1 cellular context compared by ENCODE assay signal in the genomic region with DNA sequence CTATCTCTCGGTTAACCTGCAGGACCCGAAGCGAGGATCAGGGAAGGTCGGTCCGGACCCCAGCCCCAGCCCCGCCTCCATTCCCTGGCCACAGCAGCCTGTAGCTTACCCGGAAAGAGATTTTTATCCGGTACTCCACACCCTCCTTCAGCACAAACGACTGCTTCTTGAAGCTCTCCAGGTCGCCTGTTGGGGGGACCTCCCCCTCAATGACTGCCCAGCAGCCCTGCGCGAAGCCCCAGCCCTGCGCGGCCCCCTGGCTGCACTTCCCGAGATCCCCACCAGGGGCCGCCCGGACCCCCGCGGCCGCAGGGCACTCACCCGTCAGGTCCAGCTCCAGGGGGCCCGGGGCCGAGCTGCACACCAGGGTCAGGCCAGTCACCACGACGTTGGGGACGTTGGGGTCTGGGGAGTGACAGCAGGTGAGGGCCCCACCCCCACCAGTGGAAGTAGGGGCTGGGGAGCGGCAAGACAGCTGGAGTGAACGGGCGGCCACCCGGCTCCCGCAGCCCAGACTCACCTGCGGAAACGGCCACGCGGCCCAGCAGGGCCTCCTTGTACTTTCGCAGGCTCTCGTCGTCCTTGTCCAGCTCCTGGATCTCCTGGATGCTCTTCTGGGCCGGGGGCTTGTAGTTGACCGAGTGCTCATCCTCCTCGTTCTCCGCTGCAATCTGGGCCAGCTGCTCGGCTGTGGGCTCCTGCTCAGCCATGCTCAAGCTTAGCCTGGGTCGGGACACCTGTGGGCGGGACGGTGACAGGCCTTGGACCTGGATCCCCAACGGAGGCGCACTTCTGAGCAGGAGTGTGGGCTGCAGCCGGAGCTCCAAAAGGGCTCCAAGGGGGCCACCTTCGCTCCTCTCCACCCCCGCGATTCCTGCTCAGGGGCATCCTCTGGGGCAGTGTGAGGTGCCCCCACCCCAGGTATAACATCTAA.
TF ChIP-seq lines count a peak whose summit lies in the region.

No MANE protein-coding gene starts in this region.

TF ChIP-seq in HepG2, 621 proteins besides CTCF, POLR2A, EP300 and RAD21 (continued from another document and continues in another):
- TF ChIP-seq, protein P1, sequence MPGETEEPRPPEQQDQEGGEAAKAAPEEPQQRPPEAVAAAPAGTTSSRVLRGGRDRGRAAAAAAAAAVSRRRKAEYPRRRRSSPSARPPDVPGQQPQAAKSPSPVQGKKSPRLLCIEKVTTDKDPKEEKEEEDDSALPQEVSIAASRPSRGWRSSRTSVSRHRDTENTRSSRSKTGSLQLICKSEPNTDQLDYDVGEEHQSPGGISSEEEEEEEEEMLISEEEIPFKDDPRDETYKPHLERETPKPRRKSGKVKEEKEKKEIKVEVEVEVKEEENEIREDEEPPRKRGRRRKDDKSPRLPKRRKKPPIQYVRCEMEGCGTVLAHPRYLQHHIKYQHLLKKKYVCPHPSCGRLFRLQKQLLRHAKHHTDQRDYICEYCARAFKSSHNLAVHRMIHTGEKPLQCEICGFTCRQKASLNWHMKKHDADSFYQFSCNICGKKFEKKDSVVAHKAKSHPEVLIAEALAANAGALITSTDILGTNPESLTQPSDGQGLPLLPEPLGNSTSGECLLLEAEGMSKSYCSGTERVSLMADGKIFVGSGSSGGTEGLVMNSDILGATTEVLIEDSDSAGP (CRISPR knock-in tag; IDR thresholded peaks at IDR 0.05; ENCODE audit: borderline replicate concordance): peak; percentile 82; the same call in 1 of the 2 replicates
- TF ChIP-seq, protein P2, sequence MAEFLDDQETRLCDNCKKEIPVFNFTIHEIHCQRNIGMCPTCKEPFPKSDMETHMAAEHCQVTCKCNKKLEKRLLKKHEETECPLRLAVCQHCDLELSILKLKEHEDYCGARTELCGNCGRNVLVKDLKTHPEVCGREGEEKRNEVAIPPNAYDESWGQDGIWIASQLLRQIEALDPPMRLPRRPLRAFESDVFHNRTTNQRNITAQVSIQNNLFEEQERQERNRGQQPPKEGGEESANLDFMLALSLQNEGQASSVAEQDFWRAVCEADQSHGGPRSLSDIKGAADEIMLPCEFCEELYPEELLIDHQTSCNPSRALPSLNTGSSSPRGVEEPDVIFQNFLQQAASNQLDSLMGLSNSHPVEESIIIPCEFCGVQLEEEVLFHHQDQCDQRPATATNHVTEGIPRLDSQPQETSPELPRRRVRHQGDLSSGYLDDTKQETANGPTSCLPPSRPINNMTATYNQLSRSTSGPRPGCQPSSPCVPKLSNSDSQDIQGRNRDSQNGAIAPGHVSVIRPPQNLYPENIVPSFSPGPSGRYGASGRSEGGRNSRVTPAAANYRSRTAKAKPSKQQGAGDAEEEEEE (CRISPR knock-in tag; IDR thresholded peaks at IDR 0.05; ENCODE audit: borderline replicate concordance): no peak
- TF ChIP-seq ZFAT (CRISPR knock-in tag; conservative IDR thresholded peaks at IDR 0.05) (no peak), GATA4 (IDR thresholded peaks at IDR 0.05; ENCODE audit: borderline replicate concordance, low read depth) (no peak), HNRNPH1 (optimal IDR thresholded peaks at IDR 0.05; ENCODE audit: low read depth, low read length) (no peak), MXD4 (CRISPR knock-in tag; IDR thresholded peaks at IDR 0.05) (no peak), ATF7 (IDR thresholded peaks at IDR 0.05) (no peak), ATF7 (CRISPR knock-in tag; IDR thresholded peaks at IDR 0.05) (no peak), EEA1 (CRISPR knock-in tag; IDR thresholded peaks at IDR 0.05; ENCODE audit: borderline replicate concordance) (no peak), ZNF572 (CRISPR knock-in tag; IDR thresholded peaks at IDR 0.05) (no peak; the same call in 1 of the 2 replicates), ZZZ3 (CRISPR knock-in tag; IDR thresholded peaks at IDR 0.05; ENCODE audit: borderline replicate concordance) (no peak), DPF2 (CRISPR knock-in tag; IDR thresholded peaks at IDR 0.05; ENCODE audit: borderline replicate concordance, low read depth) (no peak), SNRNP70 (IDR thresholded peaks at IDR 0.05; ENCODE audit: low read depth, low read length) (no peak), RARA (CRISPR knock-in tag; IDR thresholded peaks at IDR 0.05) (no peak), ZNF720 (CRISPR knock-in tag; IDR thresholded peaks at IDR 0.05) (no peak), GZF1 (CRISPR knock-in tag; IDR thresholded peaks at IDR 0.05) (no peak), ZMYM3 (CRISPR knock-in tag; IDR thresholded peaks at IDR 0.05) (no peak), JUN (CRISPR knock-in tag; IDR thresholded peaks at IDR 0.05) (no peak), ZNF619 (CRISPR knock-in tag; IDR thresholded peaks at IDR 0.05) (no peak), RFX1 (IDR thresholded peaks at IDR 0.05) (no peak), KDM2A (CRISPR knock-in tag; IDR thresholded peaks at IDR 0.05; ENCODE audit: borderline replicate concordance, low read depth) (peak; percentile 90), ZMYM4 (CRISPR knock-in tag; IDR thresholded peaks at IDR 0.05) (no peak), ZNF30 (CRISPR knock-in tag; IDR thresholded peaks at IDR 0.05) (no peak), ZNF33B (CRISPR knock-in tag; IDR thresholded peaks at IDR 0.05) (0 out of 2 replicates have a peak, but pooled peaks have one; percentile 18), SMARCC2 (IDR thresholded peaks at IDR 0.05) (no peak), RCOR2 (CRISPR knock-in tag; IDR thresholded peaks at IDR 0.05) (no peak), GTF2F1 (IDR thresholded peaks at IDR 0.05; ENCODE audit: low read length) (no peak), MTA1 (CRISPR knock-in tag; IDR thresholded peaks at IDR 0.05; ENCODE audit: borderline replicate concordance) (no peak), ZNF234 (CRISPR knock-in tag; conservative IDR thresholded peaks at IDR 0.05) (no peak), HMGA1 (CRISPR knock-in tag; conservative IDR thresholded peaks at IDR 0.05) (no peak)
- TF ChIP-seq, protein P3, sequence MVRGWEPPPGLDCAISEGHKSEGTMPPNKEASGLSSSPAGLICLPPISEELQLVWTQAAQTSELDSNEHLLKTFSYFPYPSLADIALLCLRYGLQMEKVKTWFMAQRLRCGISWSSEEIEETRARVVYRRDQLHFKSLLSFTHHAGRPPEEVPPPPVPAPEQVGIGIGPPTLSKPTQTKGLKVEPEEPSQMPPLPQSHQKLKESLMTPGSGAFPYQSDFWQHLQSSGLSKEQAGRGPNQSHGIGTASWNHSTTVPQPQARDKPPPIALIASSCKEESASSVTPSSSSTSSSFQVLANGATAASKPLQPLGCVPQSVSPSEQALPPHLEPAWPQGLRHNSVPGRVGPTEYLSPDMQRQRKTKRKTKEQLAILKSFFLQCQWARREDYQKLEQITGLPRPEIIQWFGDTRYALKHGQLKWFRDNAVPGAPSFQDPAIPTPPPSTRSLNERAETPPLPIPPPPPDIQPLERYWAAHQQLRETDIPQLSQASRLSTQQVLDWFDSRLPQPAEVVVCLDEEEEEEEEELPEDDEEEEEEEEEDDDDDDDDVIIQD (CRISPR knock-in tag; IDR thresholded peaks at IDR 0.05; ENCODE audit: low read depth): no peak
- TF ChIP-seq, protein P4, sequence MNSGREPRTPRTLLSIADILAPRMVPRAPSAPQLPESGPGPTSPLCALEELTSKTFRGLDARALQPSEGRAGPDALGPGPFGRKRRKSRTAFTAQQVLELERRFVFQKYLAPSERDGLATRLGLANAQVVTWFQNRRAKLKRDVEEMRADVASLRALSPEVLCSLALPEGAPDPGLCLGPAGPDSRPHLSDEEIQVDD (CRISPR knock-in tag; IDR thresholded peaks at IDR 0.05; ENCODE audit: borderline replicate concordance): no peak
- TF ChIP-seq, protein P5, sequence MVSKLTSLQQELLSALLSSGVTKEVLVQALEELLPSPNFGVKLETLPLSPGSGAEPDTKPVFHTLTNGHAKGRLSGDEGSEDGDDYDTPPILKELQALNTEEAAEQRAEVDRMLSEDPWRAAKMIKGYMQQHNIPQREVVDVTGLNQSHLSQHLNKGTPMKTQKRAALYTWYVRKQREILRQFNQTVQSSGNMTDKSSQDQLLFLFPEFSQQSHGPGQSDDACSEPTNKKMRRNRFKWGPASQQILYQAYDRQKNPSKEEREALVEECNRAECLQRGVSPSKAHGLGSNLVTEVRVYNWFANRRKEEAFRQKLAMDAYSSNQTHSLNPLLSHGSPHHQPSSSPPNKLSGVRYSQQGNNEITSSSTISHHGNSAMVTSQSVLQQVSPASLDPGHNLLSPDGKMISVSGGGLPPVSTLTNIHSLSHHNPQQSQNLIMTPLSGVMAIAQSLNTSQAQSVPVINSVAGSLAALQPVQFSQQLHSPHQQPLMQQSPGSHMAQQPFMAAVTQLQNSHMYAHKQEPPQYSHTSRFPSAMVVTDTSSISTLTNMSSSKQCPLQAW (CRISPR knock-in tag; IDR thresholded peaks at IDR 0.05): peak; percentile 62; the same call in 1 of the 2 replicates
- TF ChIP-seq, protein P6, sequence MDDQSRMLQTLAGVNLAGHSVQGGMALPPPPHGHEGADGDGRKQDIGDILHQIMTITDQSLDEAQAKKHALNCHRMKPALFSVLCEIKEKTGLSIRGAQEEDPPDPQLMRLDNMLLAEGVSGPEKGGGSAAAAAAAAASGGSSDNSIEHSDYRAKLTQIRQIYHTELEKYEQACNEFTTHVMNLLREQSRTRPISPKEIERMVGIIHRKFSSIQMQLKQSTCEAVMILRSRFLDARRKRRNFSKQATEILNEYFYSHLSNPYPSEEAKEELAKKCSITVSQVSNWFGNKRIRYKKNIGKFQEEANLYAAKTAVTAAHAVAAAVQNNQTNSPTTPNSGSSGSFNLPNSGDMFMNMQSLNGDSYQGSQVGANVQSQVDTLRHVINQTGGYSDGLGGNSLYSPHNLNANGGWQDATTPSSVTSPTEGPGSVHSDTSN (CRISPR knock-in tag; IDR thresholded peaks at IDR 0.05; ENCODE audit: borderline replicate concordance): 0 out of 2 replicates have a peak, but pooled peaks have one; percentile 35
- TF ChIP-seq, protein P7, sequence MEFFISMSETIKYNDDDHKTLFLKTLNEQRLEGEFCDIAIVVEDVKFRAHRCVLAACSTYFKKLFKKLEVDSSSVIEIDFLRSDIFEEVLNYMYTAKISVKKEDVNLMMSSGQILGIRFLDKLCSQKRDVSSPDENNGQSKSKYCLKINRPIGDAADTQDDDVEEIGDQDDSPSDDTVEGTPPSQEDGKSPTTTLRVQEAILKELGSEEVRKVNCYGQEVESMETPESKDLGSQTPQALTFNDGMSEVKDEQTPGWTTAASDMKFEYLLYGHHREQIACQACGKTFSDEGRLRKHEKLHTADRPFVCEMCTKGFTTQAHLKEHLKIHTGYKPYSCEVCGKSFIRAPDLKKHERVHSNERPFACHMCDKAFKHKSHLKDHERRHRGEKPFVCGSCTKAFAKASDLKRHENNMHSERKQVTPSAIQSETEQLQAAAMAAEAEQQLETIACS (CRISPR knock-in tag; IDR thresholded peaks at IDR 0.05): peak; percentile 23; the same call in 1 of the 2 replicates
- TF ChIP-seq, protein P8, sequence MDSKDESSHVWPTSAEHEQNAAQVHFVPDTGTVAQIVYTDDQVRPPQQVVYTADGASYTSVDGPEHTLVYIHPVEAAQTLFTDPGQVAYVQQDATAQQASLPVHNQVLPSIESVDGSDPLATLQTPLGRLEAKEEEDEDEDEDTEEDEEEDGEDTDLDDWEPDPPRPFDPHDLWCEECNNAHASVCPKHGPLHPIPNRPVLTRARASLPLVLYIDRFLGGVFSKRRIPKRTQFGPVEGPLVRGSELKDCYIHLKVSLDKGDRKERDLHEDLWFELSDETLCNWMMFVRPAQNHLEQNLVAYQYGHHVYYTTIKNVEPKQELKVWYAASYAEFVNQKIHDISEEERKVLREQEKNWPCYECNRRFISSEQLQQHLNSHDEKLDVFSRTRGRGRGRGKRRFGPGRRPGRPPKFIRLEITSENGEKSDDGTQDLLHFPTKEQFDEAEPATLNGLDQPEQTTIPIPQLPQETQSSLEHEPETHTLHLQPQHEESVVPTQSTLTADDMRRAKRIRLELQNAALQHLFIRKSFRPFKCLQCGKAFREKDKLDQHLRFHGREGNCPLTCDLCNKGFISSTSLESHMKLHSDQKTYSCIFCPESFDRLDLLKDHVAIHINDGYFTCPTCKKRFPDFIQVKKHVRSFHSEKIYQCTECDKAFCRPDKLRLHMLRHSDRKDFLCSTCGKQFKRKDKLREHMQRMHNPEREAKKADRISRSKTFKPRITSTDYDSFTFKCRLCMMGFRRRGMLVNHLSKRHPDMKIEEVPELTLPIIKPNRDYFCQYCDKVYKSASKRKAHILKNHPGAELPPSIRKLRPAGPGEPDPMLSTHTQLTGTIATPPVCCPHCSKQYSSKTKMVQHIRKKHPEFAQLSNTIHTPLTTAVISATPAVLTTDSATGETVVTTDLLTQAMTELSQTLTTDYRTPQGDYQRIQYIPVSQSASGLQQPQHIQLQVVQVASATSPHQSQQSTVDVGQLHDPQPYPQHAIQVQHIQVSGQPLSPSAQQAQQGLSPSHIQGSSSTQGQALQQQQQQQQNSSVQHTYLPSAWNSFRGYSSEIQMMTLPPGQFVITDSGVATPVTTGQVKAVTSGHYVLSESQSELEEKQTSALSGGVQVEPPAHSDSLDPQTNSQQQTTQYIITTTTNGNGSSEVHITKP (CRISPR knock-in tag; IDR thresholded peaks at IDR 0.05; ENCODE audit: low read depth): no peak
- TF ChIP-seq, protein P9, sequence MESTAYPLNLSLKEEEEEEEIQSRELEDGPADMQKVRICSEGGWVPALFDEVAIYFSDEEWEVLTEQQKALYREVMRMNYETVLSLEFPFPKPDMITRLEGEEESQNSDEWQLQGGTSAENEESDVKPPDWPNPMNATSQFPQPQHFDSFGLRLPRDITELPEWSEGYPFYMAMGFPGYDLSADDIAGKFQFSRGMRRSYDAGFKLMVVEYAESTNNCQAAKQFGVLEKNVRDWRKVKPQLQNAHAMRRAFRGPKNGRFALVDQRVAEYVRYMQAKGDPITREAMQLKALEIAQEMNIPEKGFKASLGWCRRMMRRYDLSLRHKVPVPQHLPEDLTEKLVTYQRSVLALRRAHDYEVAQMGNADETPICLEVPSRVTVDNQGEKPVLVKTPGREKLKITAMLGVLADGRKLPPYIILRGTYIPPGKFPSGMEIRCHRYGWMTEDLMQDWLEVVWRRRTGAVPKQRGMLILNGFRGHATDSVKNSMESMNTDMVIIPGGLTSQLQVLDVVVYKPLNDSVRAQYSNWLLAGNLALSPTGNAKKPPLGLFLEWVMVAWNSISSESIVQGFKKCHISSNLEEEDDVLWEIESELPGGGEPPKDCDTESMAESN (CRISPR knock-in tag; conservative IDR thresholded peaks at IDR 0.05): no peak
- TF ChIP-seq, protein P10, sequence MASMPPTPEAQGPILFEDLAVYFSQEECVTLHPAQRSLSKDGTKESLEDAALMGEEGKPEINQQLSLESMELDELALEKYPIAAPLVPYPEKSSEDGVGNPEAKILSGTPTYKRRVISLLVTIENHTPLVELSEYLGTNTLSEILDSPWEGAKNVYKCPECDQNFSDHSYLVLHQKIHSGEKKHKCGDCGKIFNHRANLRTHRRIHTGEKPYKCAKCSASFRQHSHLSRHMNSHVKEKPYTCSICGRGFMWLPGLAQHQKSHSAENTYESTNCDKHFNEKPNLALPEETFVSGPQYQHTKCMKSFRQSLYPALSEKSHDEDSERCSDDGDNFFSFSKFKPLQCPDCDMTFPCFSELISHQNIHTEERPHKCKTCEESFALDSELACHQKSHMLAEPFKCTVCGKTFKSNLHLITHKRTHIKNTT (CRISPR knock-in tag; IDR thresholded peaks at IDR 0.05): no peak; the same call in 1 of the 2 replicates
- TF ChIP-seq, protein P11, sequence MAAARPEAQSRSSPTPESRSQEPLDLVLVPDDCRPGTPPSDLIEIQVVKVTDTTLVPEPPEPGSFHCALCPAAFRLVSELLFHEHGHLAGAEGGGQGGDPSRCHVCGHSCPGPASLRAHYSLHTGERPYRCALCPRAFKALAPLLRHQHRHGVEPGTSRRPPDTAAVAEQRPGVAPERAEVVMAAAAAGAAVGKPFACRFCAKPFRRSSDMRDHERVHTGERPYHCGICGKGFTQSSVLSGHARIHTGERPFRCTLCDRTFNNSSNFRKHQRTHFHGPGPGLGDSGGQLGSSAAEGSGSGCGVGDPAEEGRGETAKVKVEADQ (CRISPR knock-in tag; IDR thresholded peaks at IDR 0.05; ENCODE audit: borderline replicate concordance): no peak
